In genomic region chr1:10032287-10032589, GRCh38 we compare ENCODE assay signal across 8 cellular contexts. TPM values are rescaled to one million over a fixed set of nuclear protein-coding genes. Genes with fewer than 3 reads are reported as not detected.
DNase-seq lines count a peak whose midpoint lies in the region; ATAC-seq, FAIRE-seq and TF ChIP-seq lines count a peak whose summit lies in the region.

No MANE protein-coding gene starts in this region.

- in situ Hi-C loops in brain microvascular endothelial cell (cut with HindIII; ENCODE audit: low pct_ligation_motif_present, low sequenced_read_pairs) (no loop called here), G401 (cut with HindIII; ENCODE audit: low sequenced_read_pairs) (no loop called here)

- H3K9me3 ChIP-seq in mucosa of stomach (ENCODE audit: control insufficient read depth, low read length) (no peaks in the 10 kb centered on the region), aorta (ENCODE audit: control insufficient read depth, low read length) (no peaks in the 10 kb centered on the region)

- H3K27me3 Mint-ChIP-seq in stimulated activated naive CD8-positive, alpha-beta T cell treated with anti-CD3 and anti-CD28 coated beads, Interleukin-15, Interleukin-2, amounts not matched to agents 100 ng/mL and 50 ng/mL, for 24 hours: no peaks in the 10 kb centered on the region

- H3K9me3 Mint-ChIP-seq in stimulated activated naive CD8-positive, alpha-beta T cell treated with anti-CD3 and anti-CD28 coated beads, Interleukin-15, Interleukin-2, amounts not matched to agents 100 ng/mL and 50 ng/mL, for 24 hours: no peaks in the 10 kb centered on the region

- H3K4me1 ChIP-seq in mucosa of stomach (ENCODE audit: control insufficient read depth, insufficient read depth, low read length) (peaks cover 6% of the 10 kb centered on the region), aorta (ENCODE audit: control insufficient read depth in 1 of 2, insufficient read depth in 2 of 2, low read length in 2 of 2) (no peaks in the 10 kb centered on the region)

- peak overlapping the region; percentile 82 for H3K27ac Mint-ChIP-seq in stimulated activated naive CD8-positive, alpha-beta T cell treated with anti-CD3 and anti-CD28 coated beads, Interleukin-15, Interleukin-2, amounts not matched to agents 100 ng/mL and 50 ng/mL, for 24 hours

- FAIRE-seq in H54 (lab: Jason Lieb, UNC): no peak

- H3K4me3 Mint-ChIP-seq in stimulated activated naive CD8-positive, alpha-beta T cell treated with anti-CD3 and anti-CD28 coated beads, Interleukin-15, Interleukin-2, amounts not matched to agents 100 ng/mL and 50 ng/mL, for 24 hours: peak overlapping the region; percentile 80

- peaks cover 5% of the 10 kb centered on the region for H3K36me3 Mint-ChIP-seq in stimulated activated naive CD8-positive, alpha-beta T cell treated with anti-CD3 and anti-CD28 coated beads, Interleukin-15, Interleukin-2, amounts not matched to agents 100 ng/mL and 50 ng/mL, for 24 hours (ENCODE audit: low read depth)

- H3K27me3 ChIP-seq in brain microvascular endothelial cell (replicated peaks): no peaks in the 10 kb centered on the region
- H3K27me3 ChIP-seq in mucosa of stomach (ENCODE audit: control insufficient read depth, insufficient read depth, low read length): no peaks in the 10 kb centered on the region
- no peaks in the 10 kb centered on the region for H3K27me3 ChIP-seq in aorta (ENCODE audit: control insufficient read depth in 1 of 2, insufficient read depth in 2 of 2, low read length in 1 of 2)

- H3K4me3 ChIP-seq in brain microvascular endothelial cell (ENCODE audit: low read depth, low read length): peak overlapping the region; percentile 46
- no peak overlapping the region for H3K4me3 ChIP-seq in mucosa of stomach (ENCODE audit: low read length)
- peak overlapping the region; percentile 5 to 11 for H3K4me3 ChIP-seq in aorta (ENCODE audit: low read length in 2 of 2)

- TF ChIP-seq CTCF in brain microvascular endothelial cell (IDR thresholded peaks at IDR 0.05; ENCODE audit: low read depth, low read length, missing control alignments): no peak

- H3K36me3 ChIP-seq in brain microvascular endothelial cell (replicated peaks): peaks cover 2% of the 10 kb centered on the region
- no peaks in the 10 kb centered on the region for H3K36me3 ChIP-seq in mucosa of stomach (ENCODE audit: control insufficient read depth, insufficient read depth, low read length)
- H3K36me3 ChIP-seq in aorta (ENCODE audit: control insufficient read depth in 1 of 2, insufficient read depth in 2 of 2, low read length in 1 of 2): no peaks in the 10 kb centered on the region

- peak overlapping the region; percentile 67 for H3K9ac ChIP-seq in mucosa of stomach (ENCODE audit: low read length)

- DNase-seq in stimulated activated naive CD8-positive, alpha-beta T cell treated with anti-CD3 and anti-CD28 coated beads, Interleukin-15, Interleukin-2, amounts not matched to agents 100 U/mL and 50 U/mL, for 24 hours: no peak
- DNase-seq in brain microvascular endothelial cell (no peak), aorta (no peak), H54 (ENCODE audit: insufficient read length, low spot score) (no peak), G401 (ENCODE audit: low spot score) (no peak)

- TF ChIP-seq POLR2A in H54 (IDR thresholded peaks at IDR 0.05; ENCODE audit: low read depth, low read length): no peak

- intact Hi-C loops in aorta (cut with DNase I): loop anchor here (2.0 to 5.0 kb wide), 6 partner anchors 77 to 155 kb away; partner anchors contain the start of genes LZIC (in 1 of the 2) and NMNAT1 (in 1 of the 2)

- H3K4me1 Mint-ChIP-seq in stimulated activated naive CD8-positive, alpha-beta T cell treated with anti-CD3 and anti-CD28 coated beads, Interleukin-15, Interleukin-2, amounts not matched to agents 100 ng/mL and 50 ng/mL, for 24 hours (ENCODE audit: low read depth): peaks cover 22% of the 10 kb centered on the region

- H3K27ac ChIP-seq in brain microvascular endothelial cell (peak overlapping the region; percentile 15), aorta (ENCODE audit: low read depth in 1 of 2, low read length in 2 of 2) (peak overlapping the region in 1 of 2 donors; percentile 77)

- ATAC-seq in stimulated activated naive CD8-positive, alpha-beta T cell treated with anti-CD3 and anti-CD28 coated beads, Interleukin-15, Interleukin-2, amounts not matched to agents 100 U/mL and 50 U/mL, for 24 hours: no peak
- ATAC-seq in aorta (ENCODE audit: low FRiP score) (no peak), HG02610 (IDR thresholded peaks at IDR 0.05; ENCODE audit: unreplicated experiment) (no peak)

- 0 to 1% methylated on average over 13 of the region's 13 CpGs for WGBS in aorta, 2 donors

RNA-seq across cellular contexts. Expression of gene UBE4B, which starts 0.5 kb away (rescaled TPM):
- 10 to 100 TPM; 46.9 to 54.8 TPM for total RNA-seq in aorta
- 10 to 100 TPM; 11.6 to 29.9 TPM for polyA plus RNA-seq in aorta
- 82.1 and 101 TPM in 2 replicates for total RNA-seq in G401 (2014; rRNA removed; shearing (Covaris generic))

RNA-seq across cellular contexts. Expression of gene RBP7, which starts 35.2 kb away (rescaled TPM):
- total RNA-seq in aorta: 10 to 100 TPM in 1 of 2 donors, 1 to 10 TPM in 1; 7.6 to 30.2 TPM
- 10 to 100 TPM in 1 of 2 donors, 1 to 10 TPM in 1; 3.9 to 35.1 TPM for polyA plus RNA-seq in aorta
- total RNA-seq in G401 (2014; rRNA removed; shearing (Covaris generic)): 4.4 and 9.2 TPM in 2 replicates
